ENCODE assay signal across 8 cellular contexts in the genomic region with DNA sequence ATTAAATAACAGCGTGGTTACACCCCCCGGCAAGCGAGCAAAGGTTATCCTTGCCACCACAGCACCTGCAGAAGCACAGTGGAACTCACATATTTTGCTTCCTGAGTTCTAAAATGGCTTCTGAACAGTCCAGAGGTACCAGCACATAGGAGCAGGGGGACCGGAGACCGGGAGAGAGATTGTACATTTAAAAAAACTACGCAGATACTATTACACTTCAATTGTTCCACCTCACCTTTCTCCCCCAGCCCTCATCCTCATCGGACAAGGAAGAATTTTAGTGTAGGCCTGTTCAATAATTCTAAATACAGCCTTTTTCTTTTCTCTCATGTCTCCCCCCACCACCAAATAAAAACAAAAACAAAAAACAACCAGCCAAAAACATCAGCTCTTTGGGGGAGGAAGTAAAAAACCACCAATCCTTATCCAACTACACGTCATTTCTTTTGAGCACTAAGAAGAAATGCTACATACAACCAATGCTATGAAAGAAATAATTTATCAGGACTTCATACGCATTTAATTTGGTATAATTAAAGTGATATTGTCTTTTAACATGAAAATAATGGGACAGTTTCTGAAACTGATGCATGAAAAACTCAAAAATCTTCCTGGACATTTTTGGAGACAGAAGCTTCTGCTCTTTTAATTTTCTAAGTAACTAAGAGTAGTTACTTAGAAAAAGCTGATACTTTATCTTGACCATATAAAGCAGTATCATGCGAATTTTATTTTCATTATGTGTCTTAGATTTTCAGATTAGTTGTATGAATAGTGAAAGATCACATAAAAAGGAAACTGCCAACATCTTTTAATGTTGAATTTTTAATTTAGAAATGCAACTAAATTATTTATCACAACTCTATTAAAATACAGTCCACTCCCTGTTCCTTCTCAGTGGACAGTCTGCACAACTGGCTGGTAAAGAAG. TPM values are rescaled to one million over a fixed set of nuclear protein-coding genes. Genes with fewer than 3 reads are reported as not detected.
DNase-seq lines count a peak whose midpoint lies in the region; ATAC-seq, FAIRE-seq and TF ChIP-seq lines count a peak whose summit lies in the region.

No MANE protein-coding gene starts in this region.

- ATAC-seq in lower lobe of right lung (peak in 1 of 2 donors; percentile 31), GM21367 (IDR thresholded peaks at IDR 0.05; ENCODE audit: unreplicated experiment) (no peak), HG02610 (IDR thresholded peaks at IDR 0.05; ENCODE audit: unreplicated experiment) (no peak)

- peak overlapping the region; percentile 75 for H3K4me3 Mint-ChIP-seq in MCF 10A (ENCODE audit: unreplicated experiment)

- H3K36me3 ChIP-seq in lower lobe of right lung (no peaks in the 10 kb centered on the region), urinary bladder (ENCODE audit: insufficient read depth) (no peaks in the 10 kb centered on the region)

- H3K9me3 ChIP-seq in lower lobe of right lung: no peaks in the 10 kb centered on the region

- FAIRE-seq in GM18507 (lab: Jason Lieb, UNC): peak; percentile 49

- no peaks in the 10 kb centered on the region for H3K27me3 ChIP-seq in lower lobe of right lung (ENCODE audit: low read depth)

- H3K27ac ChIP-seq in lower lobe of right lung (peak overlapping the region; percentile 91), urinary bladder (ENCODE audit: low read depth) (peak overlapping the region; percentile 74)

- H3K4me1 ChIP-seq in lower lobe of right lung (peaks cover 10% of the 10 kb centered on the region), urinary bladder (ENCODE audit: insufficient read depth) (no peaks in the 10 kb centered on the region)

- no peaks in the 10 kb centered on the region for H3K27me3 Mint-ChIP-seq in MCF 10A (ENCODE audit: insufficient read depth, unreplicated experiment)

- BruUV-seq in MCF 10A (replicated peaks; lab: Mats Ljungman, UMichigan): TSS peak; percentile 27

- peak overlapping the region; percentile 77 for H3K4me3 ChIP-seq in lower lobe of right lung
- H3K4me3 ChIP-seq in urinary bladder (ENCODE audit: low read depth, low read length): peak overlapping the region; percentile 93

- POLR2A ChIA-PET in MCF 10A (lab: Yijun Ruan, JAX): interaction anchor here (0.5 to 7.2 kb wide), 9 partner anchors 10 to 257 kb away, joined by 3 to 115 read pairs (median 3); partner anchors contain the start of genes CDKN2C and FAF1

- H3K27ac Mint-ChIP-seq in MCF 10A (ENCODE audit: low read depth, unreplicated experiment): peak overlapping the region; percentile 71

- peak; percentile 67 for DNase-seq in ACHN
- no peak for DNase-seq in GM18507 (ENCODE audit: extremely low spot score, insufficient read length, low read depth)
- peak; percentile 55 for DNase-seq in NCI-H774 (lab: John Stamatoyannopoulos, UW)
- DNase-seq in MCF 10A (ENCODE audit: unreplicated experiment): no peak
- no peak for DNase-seq in lower lobe of right lung

- H3K36me3 Mint-ChIP-seq in MCF 10A (ENCODE audit: insufficient read depth, unreplicated experiment): peaks cover 7% of the 10 kb centered on the region

- H3K9me3 Mint-ChIP-seq in MCF 10A (ENCODE audit: unreplicated experiment): no peaks in the 10 kb centered on the region

- intact Hi-C loops in MCF 10A (cut with micrococcal nuclease) (no loop called here), lower lobe of right lung (cut with DNase I) (no loop called here)

- 53% methylated on average over 10 of the region's 10 CpGs for WGBS in urinary bladder

- in situ Hi-C loops in ACHN (cut with HindIII; ENCODE audit: low pct_ligation_motif_present, low pct_unique_long_range_greater_than_20kb, low sequenced_read_pairs): no loop called here

- H3K4me1 Mint-ChIP-seq in MCF 10A (ENCODE audit: insufficient read depth, unreplicated experiment): peaks cover 6% of the 10 kb centered on the region

- TF ChIP-seq CTCF in MCF 10A (IDR thresholded peaks at IDR 0.05; ENCODE audit: unreplicated experiment) (no peak), lower lobe of right lung (IDR thresholded peaks at IDR 0.05) (no peak)

- CTCF ChIA-PET in MCF 10A (lab: Yijun Ruan, JAX): interaction anchor here (0.9 to 2.9 kb wide), 5 partner anchors 9 to 212 kb away, joined by 4 to 10 read pairs (median 6); partner anchors contain the start of gene CDKN2C

RNA-seq across cellular contexts. Expression of gene CDKN2C, which starts 9.1 kb away (rescaled TPM):
- total RNA-seq in MCF 10A (2022) (2.7 and 2.8 TPM in 2 replicates), lower lobe of right lung (9.2 TPM), urinary bladder (16.9 TPM)
- polyA plus RNA-seq in urinary bladder: 19.9 TPM

RNA-seq across cellular contexts. Expression of gene FAF1, which starts 19.1 kb away (rescaled TPM):
- total RNA-seq in MCF 10A (2022) (74.4 and 93.2 TPM in 2 replicates), lower lobe of right lung (45.0 TPM), urinary bladder (84.6 TPM)
- 42.3 TPM for polyA plus RNA-seq in urinary bladder

Comparison
In these comparisons a context has a peak if more than half of its experiments do, and no peak if none do; other contexts are left out.
1. DNase-seq: peak in ACHN (single experiment) and NCI-H774 (single experiment); none in GM18507 (single experiment), MCF 10A (single experiment) and lower lobe of right lung (single experiment).